ENCODE assay signal across 10 cellular contexts in genomic region chr6:149012040-149012545, GRCh38.
A peak's percentile ranks its signal among the peaks of the same experiment; 100 is the strongest.
DNase-seq lines count a peak whose midpoint lies in the region; ATAC-seq and TF ChIP-seq lines count a peak whose summit lies in the region.
"Had no signal": no experiment of that assay in that cellular context is flagged by ENCODE, and none has a peak within 500 bp of the region (broad histone marks: within the 10 kb centered on the region; RNA-seq: fewer than 3 reads in every experiment).

No MANE protein-coding gene starts in this region.

- H3K36me3 ChIP-seq in SJSA1, result no peaks in the 10 kb centered on the region
- H3K36me3 ChIP-seq in right atrium auricular region, result no peaks in the 10 kb centered on the region

- H3K4me3 ChIP-seq in SJSA1 (no peak overlapping the region), right atrium auricular region (no peak overlapping the region)

- intact Hi-C loops in sciatic nerve (cut with DNase I), result loop anchor here (5.0 kb wide), 1 partner anchor 435 kb away; no protein-coding TSS in a partner anchor

- no peaks in the 10 kb centered on the region for H3K27me3 ChIP-seq in SJSA1 (replicated peaks)
- H3K27me3 ChIP-seq in right atrium auricular region, result no peaks in the 10 kb centered on the region

- peak; percentile 75 for ATAC-seq in sciatic nerve
- no peak for ATAC-seq in HG03520 (IDR thresholded peaks at IDR 0.05; ENCODE audit: unreplicated experiment)

- peak overlapping the region; percentile 85 for H3K27ac ChIP-seq in SJSA1
- no peak overlapping the region for H3K27ac ChIP-seq in right atrium auricular region

- peak; percentile 99 for DNase-seq in GM04504 (ENCODE audit: low read depth)
- peak; percentile 85 to 87 for DNase-seq in SJSA1 (ENCODE audit: low read depth in 1 of 2, low spot score in 2 of 2)
- peak; percentile 100 for DNase-seq in fibroblast of peridontal ligament (ENCODE audit: extremely low read depth)
- DNase-seq in sciatic nerve (ENCODE audit: low spot score), result no peak
- no peak for DNase-seq in activated effector memory CD4-positive, alpha-beta T cell treated with Interleukin-2 at 50 U/mL for 16 hours
- DNase-seq in NCI-H2081 treated with DMSO at 0.1 percent for 48 hours (lab: John Stamatoyannopoulos, UW), result no peak
- no peak for DNase-seq in right atrium auricular region (ENCODE audit: low spot score)
- DNase-seq: NCI-H1930, small intestine had no signal

- TF ChIP-seq CTCF in right atrium auricular region (IDR thresholded peaks at IDR 0.05), result no peak

- H3K4me1 ChIP-seq in SJSA1 (replicated peaks) (peaks cover 24% of the 10 kb centered on the region), right atrium auricular region (peaks cover 0 to 10% of the 10 kb centered on the region in 2 donors)

- H3K9me3 ChIP-seq in SJSA1 (replicated peaks) (peaks cover 4% of the 10 kb centered on the region; the same call in 1 of the 2 replicates), right atrium auricular region (no peaks in the 10 kb centered on the region)

Comparison
In these comparisons a context has a peak if more than half of its experiments do, and no peak if none do; other contexts are left out.
1. DNase-seq: peak in GM04504 (single experiment), SJSA1 (2 of 2) and fibroblast of peridontal ligament (single experiment); none in sciatic nerve (single experiment), activated effector memory CD4-positive, alpha-beta T cell treated with Interleukin-2 at 50 U/mL for 16 hours (single experiment), NCI-H2081 treated with DMSO at 0.1 percent for 48 hours (single experiment) and right atrium auricular region (single experiment).